ENCODE assay signal across 16 cellular contexts in genomic region chr1:208581252-208581651, GRCh38.
DNase-seq lines count a peak whose midpoint lies in the region; ATAC-seq and TF ChIP-seq lines count a peak whose summit lies in the region.
"Had no signal": no experiment of that assay in that cellular context is flagged by ENCODE, and none has a peak within 500 bp of the region (broad histone marks: within the 10 kb centered on the region; RNA-seq: fewer than 3 reads in every experiment).

No MANE protein-coding gene starts in this region.

- no peaks in the 10 kb centered on the region for H3K36me3 ChIP-seq in endodermal cell (ENCODE audit: control insufficient read depth, insufficient read depth, low read length)
- H3K36me3 ChIP-seq in CD8-positive, alpha-beta memory T cell (ENCODE audit: insufficient read depth, low read length): no peaks in the 10 kb centered on the region
- H3K36me3 ChIP-seq: BE2C had no signal

- H3K4me3 ChIP-seq in endodermal cell (ENCODE audit: low read length): peak overlapping the region; percentile 16
- H3K4me3 ChIP-seq in CD8-positive, alpha-beta memory T cell (ENCODE audit: low read length): no peak overlapping the region
- H3K4me3 ChIP-seq: A549, GM23248 had no signal

- H3K27me3 ChIP-seq in endodermal cell (ENCODE audit: control insufficient read depth, insufficient read depth, low read length, poor library complexity, severe bottlenecking): no peaks in the 10 kb centered on the region
- H3K27me3 ChIP-seq in CD8-positive, alpha-beta memory T cell (ENCODE audit: insufficient read depth, low read length, poor library complexity, severe bottlenecking): no peaks in the 10 kb centered on the region
- H3K27me3 ChIP-seq: BE2C had no signal

- no peak overlapping the region for H3K4me3 Mint-ChIP-seq in endodermal cell
- H3K4me3 Mint-ChIP-seq in CD8-positive, alpha-beta memory T cell: no peak overlapping the region
- H3K4me3 Mint-ChIP-seq: CD4-positive, alpha-beta memory T cell had no signal

- POLR2A ChIA-PET in CD8-positive, alpha-beta memory T cell (lab: Charles Lee): no interaction called here

- CTCF ChIA-PET in CD8-positive, alpha-beta memory T cell (lab: Charles Lee): interaction anchor here (1.0 kb wide), 1 partner anchor 15 kb away, joined by 3 read pairs; no protein-coding TSS in a partner anchor

- H3K9ac ChIP-seq in endodermal cell (ENCODE audit: extremely low read depth, low read length, poor library complexity, severe bottlenecking): no peak overlapping the region
- H3K9ac ChIP-seq: GM23248 had no signal

- no peak overlapping the region for H3K27ac ChIP-seq in endodermal cell (ENCODE audit: low read depth, low read length)
- H3K27ac ChIP-seq in CD8-positive, alpha-beta memory T cell (ENCODE audit: low read depth, low read length): no peak overlapping the region
- H3K27ac ChIP-seq: A549, C4-2B, GM23248 had no signal

- no peak overlapping the region for H3K27ac Mint-ChIP-seq in endodermal cell
- H3K27ac Mint-ChIP-seq in CD8-positive, alpha-beta memory T cell: no peak overlapping the region
- H3K27ac Mint-ChIP-seq: CD4-positive, alpha-beta memory T cell had no signal

- H3K9me3 ChIP-seq in endodermal cell (ENCODE audit: control insufficient read depth, low read length): no peaks in the 10 kb centered on the region
- no peaks in the 10 kb centered on the region for H3K9me3 ChIP-seq in CD8-positive, alpha-beta memory T cell (ENCODE audit: low read length)
- H3K9me3 ChIP-seq: A549, BE2C had no signal

- in situ Hi-C loops in G401 (cut with HindIII; ENCODE audit: low sequenced_read_pairs): no loop called here

- 89 to 94% methylated on average over 2 of the region's 2 CpGs for WGBS in endodermal cell (ENCODE audit: insufficient coverage in 1 of 2, insufficient read length in 1 of 2), 2 experiments

- peaks cover 41% of the 10 kb centered on the region for H3K4me1 ChIP-seq in endodermal cell (ENCODE audit: control insufficient read depth, insufficient read depth, low read length)
- H3K4me1 ChIP-seq in CD8-positive, alpha-beta memory T cell (ENCODE audit: insufficient read depth, low read length): no peaks in the 10 kb centered on the region
- H3K4me1 ChIP-seq: A549 had no signal

- no peak for TF ChIP-seq CTCF in endodermal cell (conservative IDR thresholded peaks at IDR 0.05)

- H3K27me3 Mint-ChIP-seq in endodermal cell (ENCODE audit: insufficient read depth): no peaks in the 10 kb centered on the region
- peaks cover 5% of the 10 kb centered on the region in 2 donors for H3K27me3 Mint-ChIP-seq in CD8-positive, alpha-beta memory T cell
- H3K27me3 Mint-ChIP-seq: CD4-positive, alpha-beta memory T cell had no signal

- no peak for ATAC-seq in HG03460 (IDR thresholded peaks at IDR 0.05; ENCODE audit: unreplicated experiment)
- ATAC-seq: A549, HCT116, HepG2 had no signal

- no peaks in the 10 kb centered on the region for H3K9me3 Mint-ChIP-seq in endodermal cell
- H3K9me3 Mint-ChIP-seq in CD8-positive, alpha-beta memory T cell: peaks cover 0 to 2% (median 0%) of the 10 kb centered on the region in 5 donors

- H3K36me3 Mint-ChIP-seq in endodermal cell (ENCODE audit: low read depth): no peaks in the 10 kb centered on the region
- H3K36me3 Mint-ChIP-seq in CD8-positive, alpha-beta memory T cell: no peaks in the 10 kb centered on the region
- H3K36me3 Mint-ChIP-seq: CD4-positive, alpha-beta memory T cell had no signal

- DNase-seq in G401 (ENCODE audit: low spot score): peak; percentile 46
- DNase-seq in T1000 (lab: John Stamatoyannopoulos, UW): peak; percentile 36
- DNase-seq in endodermal cell: no peak
- DNase-seq in central memory CD4-positive, alpha-beta T cell: no peak
- no peak for DNase-seq in CD8-positive, alpha-beta memory T cell
- DNase-seq: BE2C; CD4-positive, alpha-beta memory T cell; COR-L47; DMS153; DMS79 treated with DMSO at 0.1 percent for 48 hours; GM23248 had no signal

- peaks cover 39% of the 10 kb centered on the region for H3K4me1 Mint-ChIP-seq in endodermal cell
- no peaks in the 10 kb centered on the region for H3K4me1 Mint-ChIP-seq in CD8-positive, alpha-beta memory T cell
- H3K4me1 Mint-ChIP-seq: CD4-positive, alpha-beta memory T cell had no signal

Comparison
In these comparisons a context has a peak if more than half of its experiments do, and no peak if none do; other contexts are left out.
1. DNase-seq: peak in G401 (single experiment) and T1000 (single experiment); none in endodermal cell (single experiment), central memory CD4-positive, alpha-beta T cell (single experiment) and CD8-positive, alpha-beta memory T cell (0 of 5).